ENCODE assay signal across 1 cellular context in the genomic region with DNA sequence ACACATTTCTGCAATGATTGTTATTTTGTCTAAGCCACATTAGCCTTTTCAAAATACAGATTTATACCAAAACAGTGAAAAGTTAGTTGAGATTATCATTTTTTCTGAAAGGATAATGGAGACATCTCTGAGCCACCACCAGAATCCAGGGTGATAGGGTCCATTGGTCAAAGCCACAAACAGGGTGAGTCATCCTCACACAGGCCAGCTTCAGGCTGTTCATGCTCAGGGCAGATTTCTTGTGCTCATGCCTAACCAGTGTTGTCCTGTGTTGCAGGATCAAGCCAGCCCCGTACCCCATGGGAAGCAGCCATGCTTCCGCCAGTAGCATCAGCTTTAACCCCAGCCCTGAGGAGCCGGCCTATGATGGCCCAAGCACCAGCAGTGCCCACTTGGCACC.
TF ChIP-seq lines count a peak whose summit lies in the region.

No MANE protein-coding gene starts in this region.

TF ChIP-seq in A549, 52 proteins besides CTCF, POLR2A, EP300 and RAD21 (continued from another document):
- TF ChIP-seq FOSL2 (IDR thresholded peaks at IDR 0.05) (no peak), FOSL2 (CRISPR knock-in tag; IDR thresholded peaks at IDR 0.05) (0 out of 2 replicates have a peak, but pooled peaks have one; percentile 8), NFE2L2 (conservative IDR thresholded peaks at IDR 0.05; ENCODE audit: low read length) (no peak), RARB (CRISPR knock-in tag; IDR thresholded peaks at IDR 0.05) (no peak)
